8 cellular contexts compared by ENCODE assay signal in the genomic region with DNA sequence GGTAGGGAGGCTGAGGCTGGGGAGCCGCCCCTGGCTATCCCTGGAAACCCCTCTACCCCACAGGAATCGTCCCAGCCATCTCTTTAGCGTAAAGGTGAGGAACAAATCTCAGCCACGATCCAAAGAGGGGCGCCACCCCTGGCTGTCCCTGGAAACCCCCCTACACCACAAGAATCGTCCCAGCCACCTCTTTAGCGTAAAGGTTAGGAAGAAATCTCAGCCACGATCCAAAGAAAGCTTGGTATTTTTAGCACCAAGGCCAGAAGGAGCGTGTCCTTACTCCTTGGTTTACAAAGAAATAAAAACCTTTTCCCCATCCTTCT. TPM values are rescaled to one million over a fixed set of nuclear protein-coding genes. Genes with fewer than 3 reads are reported as not detected.
DNase-seq lines count a peak whose midpoint lies in the region; ATAC-seq and TF ChIP-seq lines count a peak whose summit lies in the region.

No MANE protein-coding gene starts in this region.

- H3K4me3 ChIP-seq in GM06990 (replicated peaks; ENCODE audit: low read depth, low read length) (peak overlapping the region; percentile 49), WI38 (ENCODE audit: low read depth, low read length) (peak overlapping the region; percentile 59), fibroblast of villous mesenchyme (ENCODE audit: low read depth, low read length) (peak overlapping the region; percentile 55), retinal pigment epithelial cell (ENCODE audit: low read length) (peak overlapping the region; percentile 50)

- DNase-seq in GM06990 (ENCODE audit: extremely low read depth, insufficient read length) (no peak), fibroblast of villous mesenchyme (ENCODE audit: low read depth) (no peak), retinal pigment epithelial cell (ENCODE audit: low read depth) (no peak), mesenteric fat pad (ENCODE audit: low spot score) (no peak), NCI-H2171 (lab: John Stamatoyannopoulos, UW) (no peak), NCI-H1930 (lab: John Stamatoyannopoulos, UW) (no peak)

- H3K36me3 ChIP-seq in GM06990 (ENCODE audit: control insufficient read depth, insufficient read depth, low read length): no peaks in the 10 kb centered on the region

- H3K27me3 ChIP-seq in GM06990 (replicated peaks; ENCODE audit: control insufficient read depth, insufficient read depth, low read length): no peaks in the 10 kb centered on the region

- no peak for ATAC-seq in GM18520 (IDR thresholded peaks at IDR 0.05; ENCODE audit: unreplicated experiment)

- TF ChIP-seq CTCF in GM06990 (IDR thresholded peaks at IDR 0.05; ENCODE audit: insufficient read depth, low read length, poor library complexity, severe bottlenecking): peak; percentile 12
- no peak for TF ChIP-seq CTCF in WI38 (IDR thresholded peaks at IDR 0.05; ENCODE audit: low read depth, low read length)
- no peak for TF ChIP-seq CTCF in fibroblast of villous mesenchyme (IDR thresholded peaks at IDR 0.05; ENCODE audit: insufficient read depth, low read depth, low read length)
- peak; percentile 10 for TF ChIP-seq CTCF in retinal pigment epithelial cell (conservative IDR thresholded peaks at IDR 0.05; ENCODE audit: low read depth, low read length)

RNA-seq across cellular contexts. Expression of a gene that starts 0.8 kb away (rescaled TPM):
- total RNA-seq in fibroblast of villous mesenchyme (39.0 and 51.4 TPM in 2 replicates), mesenteric fat pad (177 TPM)

RNA-seq across cellular contexts. Expression of a gene that starts 45.0 kb away (rescaled TPM):
- total RNA-seq in fibroblast of villous mesenchyme (79.0 and 80.5 TPM in 2 replicates), mesenteric fat pad (500 TPM)

Comparison
In these comparisons a context has a peak if more than half of its experiments do, and no peak if none do; other contexts are left out.
1. CTCF ChIP-seq: peak in GM06990 (single experiment) and retinal pigment epithelial cell (single experiment); none in WI38 (single experiment) and fibroblast of villous mesenchyme (single experiment).
2. Peak in every context shown above with its lines, with median percentiles within 50 percentile points of each other: H3K4me3 ChIP-seq.